Comparison of ENCODE assay signal across 1 cellular context in the genomic region with DNA sequence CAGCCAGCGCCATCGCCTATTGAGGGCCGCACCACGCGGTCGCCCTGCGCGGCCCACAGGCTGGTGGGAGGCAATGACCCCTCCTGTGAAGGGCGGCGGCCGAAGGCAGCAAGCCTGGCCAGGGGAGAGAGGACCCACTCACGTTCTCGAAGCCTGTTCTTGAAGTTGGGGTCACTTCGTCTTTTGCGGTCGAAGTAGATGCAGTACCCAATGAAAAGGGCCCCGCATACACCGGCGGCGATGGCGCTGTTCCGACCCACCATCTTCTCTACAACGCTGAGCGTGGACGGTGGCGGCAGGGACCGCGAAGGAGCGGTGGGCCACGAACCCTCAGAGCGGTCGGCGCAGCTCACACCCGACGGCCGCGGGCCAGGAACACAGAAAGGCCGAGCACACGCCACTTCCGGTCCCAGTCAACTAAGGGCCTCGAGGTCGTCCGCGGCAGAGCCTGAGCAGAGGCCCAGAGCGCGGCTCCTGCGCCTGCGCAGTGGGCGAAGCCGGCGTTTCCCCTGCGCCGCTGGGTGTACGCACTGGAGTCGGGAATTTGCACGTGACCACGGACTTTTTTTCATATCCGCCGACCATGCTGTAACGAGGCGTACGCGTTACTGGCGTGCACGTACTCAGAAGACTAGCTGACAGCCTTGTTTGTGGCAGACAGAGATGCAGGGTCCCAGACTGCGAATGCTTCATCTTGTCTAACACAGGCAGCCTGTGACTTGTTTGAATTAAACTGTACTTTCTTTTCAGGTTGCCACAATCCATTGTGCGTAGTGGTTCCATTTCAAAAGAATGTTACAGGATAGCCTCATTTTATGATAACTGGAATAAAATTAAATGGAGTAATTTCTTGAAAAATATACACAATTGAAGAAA.
TF ChIP-seq lines count a peak whose summit lies in the region.

A gene (minus strand): TSS at position 385 of the 876 bp plus-strand sequence. CDS start 122 bp downstream, at position 263.

TF ChIP-seq in HepG2, 621 proteins besides CTCF, POLR2A, EP300 and RAD21 (continued from another document and continues in another):
- TF ChIP-seq, protein P1, sequence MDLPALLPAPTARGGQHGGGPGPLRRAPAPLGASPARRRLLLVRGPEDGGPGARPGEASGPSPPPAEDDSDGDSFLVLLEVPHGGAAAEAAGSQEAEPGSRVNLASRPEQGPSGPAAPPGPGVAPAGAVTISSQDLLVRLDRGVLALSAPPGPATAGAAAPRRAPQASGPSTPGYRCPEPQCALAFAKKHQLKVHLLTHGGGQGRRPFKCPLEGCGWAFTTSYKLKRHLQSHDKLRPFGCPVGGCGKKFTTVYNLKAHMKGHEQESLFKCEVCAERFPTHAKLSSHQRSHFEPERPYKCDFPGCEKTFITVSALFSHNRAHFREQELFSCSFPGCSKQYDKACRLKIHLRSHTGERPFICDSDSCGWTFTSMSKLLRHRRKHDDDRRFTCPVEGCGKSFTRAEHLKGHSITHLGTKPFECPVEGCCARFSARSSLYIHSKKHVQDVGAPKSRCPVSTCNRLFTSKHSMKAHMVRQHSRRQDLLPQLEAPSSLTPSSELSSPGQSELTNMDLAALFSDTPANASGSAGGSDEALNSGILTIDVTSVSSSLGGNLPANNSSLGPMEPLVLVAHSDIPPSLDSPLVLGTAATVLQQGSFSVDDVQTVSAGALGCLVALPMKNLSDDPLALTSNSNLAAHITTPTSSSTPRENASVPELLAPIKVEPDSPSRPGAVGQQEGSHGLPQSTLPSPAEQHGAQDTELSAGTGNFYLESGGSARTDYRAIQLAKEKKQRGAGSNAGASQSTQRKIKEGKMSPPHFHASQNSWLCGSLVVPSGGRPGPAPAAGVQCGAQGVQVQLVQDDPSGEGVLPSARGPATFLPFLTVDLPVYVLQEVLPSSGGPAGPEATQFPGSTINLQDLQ (CRISPR knock-in tag; IDR thresholded peaks at IDR 0.05) = peak; percentile 93
- TF ChIP-seq, protein P2, sequence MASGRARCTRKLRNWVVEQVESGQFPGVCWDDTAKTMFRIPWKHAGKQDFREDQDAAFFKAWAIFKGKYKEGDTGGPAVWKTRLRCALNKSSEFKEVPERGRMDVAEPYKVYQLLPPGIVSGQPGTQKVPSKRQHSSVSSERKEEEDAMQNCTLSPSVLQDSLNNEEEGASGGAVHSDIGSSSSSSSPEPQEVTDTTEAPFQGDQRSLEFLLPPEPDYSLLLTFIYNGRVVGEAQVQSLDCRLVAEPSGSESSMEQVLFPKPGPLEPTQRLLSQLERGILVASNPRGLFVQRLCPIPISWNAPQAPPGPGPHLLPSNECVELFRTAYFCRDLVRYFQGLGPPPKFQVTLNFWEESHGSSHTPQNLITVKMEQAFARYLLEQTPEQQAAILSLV (CRISPR knock-in tag; IDR thresholded peaks at IDR 0.05; ENCODE audit: borderline replicate concordance) = peak; percentile 74; the same call in 1 of the 2 replicates
- TF ChIP-seq, protein P3, sequence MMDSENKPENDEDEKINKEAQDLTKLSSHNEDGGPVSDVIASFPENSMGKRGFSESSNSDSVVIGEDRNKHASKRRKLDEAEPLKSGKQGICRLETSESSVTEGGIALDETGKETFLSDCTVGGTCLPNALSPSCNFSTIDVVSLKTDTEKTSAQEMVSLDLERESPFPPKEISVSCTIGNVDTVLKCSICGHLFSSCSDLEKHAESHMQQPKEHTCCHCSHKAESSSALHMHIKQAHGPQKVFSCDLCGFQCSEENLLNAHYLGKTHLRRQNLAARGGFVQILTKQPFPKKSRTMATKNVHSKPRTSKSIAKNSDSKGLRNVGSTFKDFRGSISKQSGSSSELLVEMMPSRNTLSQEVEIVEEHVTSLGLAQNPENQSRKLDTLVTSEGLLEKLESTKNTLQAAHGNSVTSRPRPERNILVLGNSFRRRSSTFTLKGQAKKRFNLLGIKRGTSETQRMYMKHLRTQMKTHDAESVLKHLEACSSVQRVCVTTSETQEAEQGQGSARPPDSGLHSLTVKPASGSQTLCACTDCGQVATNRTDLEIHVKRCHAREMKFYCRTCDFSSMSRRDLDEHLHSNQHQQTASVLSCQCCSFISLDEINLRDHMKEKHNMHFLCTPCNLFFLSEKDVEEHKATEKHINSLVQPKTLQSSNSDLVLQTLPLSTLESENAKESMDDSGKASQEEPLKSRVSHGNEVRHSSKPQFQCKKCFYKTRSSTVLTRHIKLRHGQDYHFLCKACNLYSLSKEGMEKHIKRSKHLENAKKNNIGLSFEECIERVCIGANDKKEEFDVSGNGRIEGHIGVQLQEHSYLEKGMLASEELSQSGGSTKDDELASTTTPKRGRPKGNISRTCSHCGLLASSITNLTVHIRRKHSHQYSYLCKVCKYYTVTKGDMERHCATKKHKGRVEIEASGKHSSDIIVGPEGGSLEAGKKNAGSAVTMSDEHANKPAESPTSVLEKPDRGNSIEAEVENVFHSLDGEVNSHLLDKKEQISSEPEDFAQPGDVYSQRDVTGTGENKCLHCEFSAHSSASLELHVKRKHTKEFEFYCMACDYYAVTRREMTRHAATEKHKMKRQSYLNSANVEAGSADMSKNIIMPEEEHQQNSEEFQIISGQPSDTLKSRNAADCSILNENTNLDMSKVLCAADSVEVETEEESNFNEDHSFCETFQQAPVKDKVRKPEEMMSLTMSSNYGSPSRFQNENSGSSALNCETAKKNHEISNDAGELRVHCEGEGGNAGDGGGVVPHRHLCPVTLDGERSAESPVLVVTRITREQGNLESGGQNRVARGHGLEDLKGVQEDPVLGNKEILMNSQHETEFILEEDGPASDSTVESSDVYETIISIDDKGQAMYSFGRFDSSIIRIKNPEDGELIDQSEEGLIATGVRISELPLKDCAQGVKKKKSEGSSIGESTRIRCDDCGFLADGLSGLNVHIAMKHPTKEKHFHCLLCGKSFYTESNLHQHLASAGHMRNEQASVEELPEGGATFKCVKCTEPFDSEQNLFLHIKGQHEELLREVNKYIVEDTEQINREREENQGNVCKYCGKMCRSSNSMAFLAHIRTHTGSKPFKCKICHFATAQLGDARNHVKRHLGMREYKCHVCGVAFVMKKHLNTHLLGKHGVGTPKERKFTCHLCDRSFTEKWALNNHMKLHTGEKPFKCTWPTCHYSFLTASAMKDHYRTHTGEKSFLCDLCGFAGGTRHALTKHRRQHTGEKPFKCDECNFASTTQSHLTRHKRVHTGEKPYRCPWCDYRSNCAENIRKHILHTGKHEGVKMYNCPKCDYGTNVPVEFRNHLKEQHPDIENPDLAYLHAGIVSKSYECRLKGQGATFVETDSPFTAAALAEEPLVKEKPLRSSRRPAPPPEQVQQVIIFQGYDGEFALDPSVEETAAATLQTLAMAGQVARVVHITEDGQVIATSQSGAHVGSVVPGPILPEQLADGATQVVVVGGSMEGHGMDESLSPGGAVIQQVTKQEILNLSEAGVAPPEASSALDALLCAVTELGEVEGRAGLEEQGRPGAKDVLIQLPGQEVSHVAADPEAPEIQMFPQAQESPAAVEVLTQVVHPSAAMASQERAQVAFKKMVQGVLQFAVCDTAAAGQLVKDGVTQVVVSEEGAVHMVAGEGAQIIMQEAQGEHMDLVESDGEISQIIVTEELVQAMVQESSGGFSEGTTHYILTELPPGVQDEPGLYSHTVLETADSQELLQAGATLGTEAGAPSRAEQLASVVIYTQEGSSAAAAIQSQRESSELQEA (CRISPR knock-in tag; IDR thresholded peaks at IDR 0.05; ENCODE audit: not compliant biosample characterization) = peak; percentile 77
- TF ChIP-seq ZNF839 (CRISPR knock-in tag; IDR thresholded peaks at IDR 0.05; ENCODE audit: borderline replicate concordance) = peak; percentile 89; the same call in 1 of the 2 replicates
- TF ChIP-seq GATAD2A (CRISPR knock-in tag; IDR thresholded peaks at IDR 0.05) = peak; percentile 68
- TF ChIP-seq ZNF3 (CRISPR knock-in tag; IDR thresholded peaks at IDR 0.05) = no peak
- no peak for TF ChIP-seq ZNF775 (CRISPR knock-in tag; IDR thresholded peaks at IDR 0.05; ENCODE audit: borderline replicate concordance)
- peak; percentile 94 for TF ChIP-seq MEF2D (CRISPR knock-in tag; IDR thresholded peaks at IDR 0.05)
- TF ChIP-seq MAF1 (CRISPR knock-in tag; IDR thresholded peaks at IDR 0.05; ENCODE audit: borderline replicate concordance) = peak; percentile 91; the same call in 1 of the 2 replicates
- 0 out of 2 replicates have a peak, but pooled peaks have one; percentile 80 for TF ChIP-seq ZNF44 (CRISPR knock-in tag; IDR thresholded peaks at IDR 0.05)
- TF ChIP-seq, protein P4, sequence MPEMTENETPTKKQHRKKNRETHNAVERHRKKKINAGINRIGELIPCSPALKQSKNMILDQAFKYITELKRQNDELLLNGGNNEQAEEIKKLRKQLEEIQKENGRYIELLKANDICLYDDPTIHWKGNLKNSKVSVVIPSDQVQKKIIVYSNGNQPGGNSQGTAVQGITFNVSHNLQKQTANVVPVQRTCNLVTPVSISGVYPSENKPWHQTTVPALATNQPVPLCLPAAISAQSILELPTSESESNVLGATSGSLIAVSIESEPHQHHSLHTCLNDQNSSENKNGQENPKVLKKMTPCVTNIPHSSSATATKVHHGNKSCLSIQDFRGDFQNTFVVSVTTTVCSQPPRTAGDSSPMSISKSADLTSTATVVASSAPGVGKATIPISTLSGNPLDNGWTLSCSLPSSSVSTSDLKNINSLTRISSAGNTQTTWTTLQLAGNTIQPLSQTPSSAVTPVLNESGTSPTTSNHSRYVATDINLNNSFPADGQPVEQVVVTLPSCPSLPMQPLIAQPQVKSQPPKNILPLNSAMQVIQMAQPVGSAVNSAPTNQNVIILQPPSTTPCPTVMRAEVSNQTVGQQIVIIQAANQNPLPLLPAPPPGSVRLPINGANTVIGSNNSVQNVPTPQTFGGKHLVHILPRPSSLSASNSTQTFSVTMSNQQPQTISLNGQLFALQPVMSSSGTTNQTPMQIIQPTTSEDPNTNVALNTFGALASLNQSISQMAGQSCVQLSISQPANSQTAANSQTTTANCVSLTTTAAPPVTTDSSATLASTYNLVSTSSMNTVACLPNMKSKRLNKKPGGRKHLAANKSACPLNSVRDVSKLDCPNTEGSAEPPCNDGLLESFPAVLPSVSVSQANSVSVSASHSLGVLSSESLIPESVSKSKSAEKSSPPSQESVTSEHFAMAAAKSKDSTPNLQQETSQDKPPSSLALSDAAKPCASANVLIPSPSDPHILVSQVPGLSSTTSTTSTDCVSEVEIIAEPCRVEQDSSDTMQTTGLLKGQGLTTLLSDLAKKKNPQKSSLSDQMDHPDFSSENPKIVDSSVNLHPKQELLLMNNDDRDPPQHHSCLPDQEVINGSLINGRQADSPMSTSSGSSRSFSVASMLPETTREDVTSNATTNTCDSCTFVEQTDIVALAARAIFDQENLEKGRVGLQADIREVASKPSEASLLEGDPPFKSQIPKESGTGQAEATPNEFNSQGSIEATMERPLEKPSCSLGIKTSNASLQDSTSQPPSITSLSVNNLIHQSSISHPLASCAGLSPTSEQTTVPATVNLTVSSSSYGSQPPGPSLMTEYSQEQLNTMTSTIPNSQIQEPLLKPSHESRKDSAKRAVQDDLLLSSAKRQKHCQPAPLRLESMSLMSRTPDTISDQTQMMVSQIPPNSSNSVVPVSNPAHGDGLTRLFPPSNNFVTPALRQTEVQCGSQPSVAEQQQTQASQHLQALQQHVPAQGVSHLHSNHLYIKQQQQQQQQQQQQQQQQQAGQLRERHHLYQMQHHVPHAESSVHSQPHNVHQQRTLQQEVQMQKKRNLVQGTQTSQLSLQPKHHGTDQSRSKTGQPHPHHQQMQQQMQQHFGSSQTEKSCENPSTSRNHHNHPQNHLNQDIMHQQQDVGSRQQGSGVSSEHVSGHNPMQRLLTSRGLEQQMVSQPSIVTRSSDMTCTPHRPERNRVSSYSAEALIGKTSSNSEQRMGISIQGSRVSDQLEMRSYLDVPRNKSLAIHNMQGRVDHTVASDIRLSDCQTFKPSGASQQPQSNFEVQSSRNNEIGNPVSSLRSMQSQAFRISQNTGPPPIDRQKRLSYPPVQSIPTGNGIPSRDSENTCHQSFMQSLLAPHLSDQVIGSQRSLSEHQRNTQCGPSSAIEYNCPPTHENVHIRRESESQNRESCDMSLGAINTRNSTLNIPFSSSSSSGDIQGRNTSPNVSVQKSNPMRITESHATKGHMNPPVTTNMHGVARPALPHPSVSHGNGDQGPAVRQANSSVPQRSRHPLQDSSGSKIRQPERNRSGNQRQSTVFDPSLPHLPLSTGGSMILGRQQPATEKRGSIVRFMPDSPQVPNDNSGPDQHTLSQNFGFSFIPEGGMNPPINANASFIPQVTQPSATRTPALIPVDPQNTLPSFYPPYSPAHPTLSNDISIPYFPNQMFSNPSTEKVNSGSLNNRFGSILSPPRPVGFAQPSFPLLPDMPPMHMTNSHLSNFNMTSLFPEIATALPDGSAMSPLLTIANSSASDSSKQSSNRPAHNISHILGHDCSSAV (CRISPR knock-in tag; IDR thresholded peaks at IDR 0.05; ENCODE audit: borderline replicate concordance) = no peak
- TF ChIP-seq HNF4A (CRISPR knock-in tag; IDR thresholded peaks at IDR 0.05) = no peak; the same call in 1 of the 2 replicates
- no peak for TF ChIP-seq ZFP36 (IDR thresholded peaks at IDR 0.05; ENCODE audit: borderline replicate concordance, low read depth, low read length, partially characterized antibody)
- TF ChIP-seq TCF7 (IDR thresholded peaks at IDR 0.05; ENCODE audit: low read depth) = no peak
- peak; percentile 85; the same call in 1 of the 2 replicates for TF ChIP-seq MIXL1 (CRISPR knock-in tag; IDR thresholded peaks at IDR 0.05)
- no peak for TF ChIP-seq HMG20B (CRISPR knock-in tag; conservative IDR thresholded peaks at IDR 0.05)
- no peak; the same call in 1 of the 2 replicates for TF ChIP-seq ZNF761 (CRISPR knock-in tag; conservative IDR thresholded peaks at IDR 0.05)
- peak; percentile 88 for TF ChIP-seq TEAD3 (CRISPR knock-in tag; optimal IDR thresholded peaks at IDR 0.05; ENCODE audit: borderline replicate concordance)
- TF ChIP-seq, protein P5, sequence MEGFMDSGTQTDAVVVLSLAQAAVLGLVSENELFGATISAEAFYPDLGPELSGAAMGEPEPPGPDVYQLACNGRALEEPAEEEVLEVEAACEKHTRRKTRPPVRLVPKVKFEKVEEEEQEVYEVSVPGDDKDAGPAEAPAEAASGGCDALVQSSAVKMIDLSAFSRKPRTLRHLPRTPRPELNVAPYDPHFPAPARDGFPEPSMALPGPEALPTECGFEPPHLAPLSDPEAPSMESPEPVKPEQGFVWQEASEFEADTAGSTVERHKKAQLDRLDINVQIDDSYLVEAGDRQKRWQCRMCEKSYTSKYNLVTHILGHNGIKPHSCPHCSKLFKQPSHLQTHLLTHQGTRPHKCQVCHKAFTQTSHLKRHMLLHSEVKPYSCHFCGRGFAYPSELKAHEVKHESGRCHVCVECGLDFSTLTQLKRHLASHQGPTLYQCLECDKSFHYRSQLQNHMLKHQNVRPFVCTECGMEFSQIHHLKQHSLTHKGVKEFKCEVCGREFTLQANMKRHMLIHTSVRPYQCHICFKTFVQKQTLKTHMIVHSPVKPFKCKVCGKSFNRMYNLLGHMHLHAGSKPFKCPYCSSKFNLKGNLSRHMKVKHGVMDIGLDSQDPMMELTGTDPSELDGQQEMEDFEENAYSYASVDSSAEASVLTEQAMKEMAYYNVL (CRISPR knock-in tag; IDR thresholded peaks at IDR 0.05; ENCODE audit: borderline replicate concordance) = no peak
- TF ChIP-seq, protein P6, sequence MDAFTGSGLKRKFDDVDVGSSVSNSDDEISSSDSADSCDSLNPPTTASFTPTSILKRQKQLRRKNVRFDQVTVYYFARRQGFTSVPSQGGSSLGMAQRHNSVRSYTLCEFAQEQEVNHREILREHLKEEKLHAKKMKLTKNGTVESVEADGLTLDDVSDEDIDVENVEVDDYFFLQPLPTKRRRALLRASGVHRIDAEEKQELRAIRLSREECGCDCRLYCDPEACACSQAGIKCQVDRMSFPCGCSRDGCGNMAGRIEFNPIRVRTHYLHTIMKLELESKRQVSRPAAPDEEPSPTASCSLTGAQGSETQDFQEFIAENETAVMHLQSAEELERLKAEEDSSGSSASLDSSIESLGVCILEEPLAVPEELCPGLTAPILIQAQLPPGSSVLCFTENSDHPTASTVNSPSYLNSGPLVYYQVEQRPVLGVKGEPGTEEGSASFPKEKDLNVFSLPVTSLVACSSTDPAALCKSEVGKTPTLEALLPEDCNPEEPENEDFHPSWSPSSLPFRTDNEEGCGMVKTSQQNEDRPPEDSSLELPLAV (CRISPR knock-in tag; conservative IDR thresholded peaks at IDR 0.05; ENCODE audit: low read depth) = no peak
